ENCODE assay signal across 27 cellular contexts in the genomic region with DNA sequence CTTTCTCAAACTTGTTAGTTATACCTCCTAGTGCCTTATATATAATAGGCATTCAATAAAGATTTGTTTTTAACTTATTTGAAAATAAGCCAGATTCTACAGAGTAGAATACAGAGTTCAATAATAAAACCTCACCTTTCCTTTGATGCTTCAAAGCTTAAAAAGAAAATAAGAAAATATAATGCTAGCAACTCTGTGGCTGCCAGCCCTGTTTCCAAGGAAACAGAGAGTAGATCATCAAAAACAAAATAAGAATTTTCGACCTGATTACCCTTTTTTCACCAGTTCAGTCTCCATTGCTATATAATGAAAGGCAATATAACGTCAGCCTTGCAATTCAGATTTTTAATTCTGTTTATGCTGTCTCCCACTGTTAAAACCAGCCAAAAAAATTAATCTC.
"Had no signal": no experiment of that assay in that cellular context is flagged by ENCODE, and none has a peak within 500 bp of the region (broad histone marks: within the 10 kb centered on the region; RNA-seq: fewer than 3 reads in every experiment).

No MANE protein-coding gene starts in this region.

- H3K4me3 ChIP-seq: left lung, lower lobe of right lung, pancreas, prostate gland, skin epidermis, suprapubic skin, thoracic aorta, tibial artery, upper lobe of right lung had no signal

- H3K4me1 ChIP-seq: left lung, lower lobe of right lung, prostate gland, tibial artery, upper lobe of right lung had no signal

- H3K9me3 ChIP-seq: left lung, lower lobe of right lung, pancreas, prostate gland, suprapubic skin, thoracic aorta, tibial artery, upper lobe of right lung had no signal

- H3K27me3 ChIP-seq: left lung, pancreas, suprapubic skin, tibial artery, upper lobe of right lung had no signal

- H3K27ac ChIP-seq: left lung, lower lobe of right lung, pancreas, prostate gland, skin epidermis, suprapubic skin, thoracic aorta, tibial artery, upper lobe of right lung had no signal

- ATAC-seq: left colon; left lung; lower lobe of right lung; natural killer cell treated with Interleukin-12 subunit alpha and Interleukin-12 subunit beta and Interleukin-15 and Interleukin-18, amount 100 ng/mL, for 72 hours; pancreas; right cardiac atrium; sciatic nerve; upper lobe of right lung had no signal

- DNase-seq: hypothalamus; immature natural killer cell; kidney; left colon; left lung; lower lobe of right lung; mammary epithelial cell; mesenchymal stem cell; nucleus accumbens; pancreas; posterior cingulate gyrus; retina; right cardiac atrium; stimulated activated CD4-positive, alpha-beta T cell treated with anti-CD3 and anti-CD28 coated beads, Interleukin-12 subunit alpha, Interleukin-12 subunit beta, amount 100 ng/mL, for 4 hours; stimulated activated CD4-positive, alpha-beta T cell treated with anti-CD3 and anti-CD28 coated beads, Interleukin-15, amount 100 ng/mL, for 24 hours; stimulated activated CD4-positive, alpha-beta T cell treated with anti-CD3 and anti-CD28 coated beads, Interleukin-2, amount 100 ng/mL, for 24 hours; stimulated activated CD4-positive, alpha-beta T cell treated with anti-CD3 and anti-CD28 coated beads, Interleukin-4, amount 100 ng/mL, for 1 hour; stimulated activated naive CD4-positive, alpha-beta T cell; tibial artery; trophoblast cell; upper lobe of right lung had no signal

- H3K36me3 ChIP-seq: left lung, lower lobe of right lung, pancreas, prostate gland, suprapubic skin, thoracic aorta, tibial artery, upper lobe of right lung had no signal
